In genomic region chr6:57089687-57090457, GRCh38 we compare ENCODE assay signal across 1 cellular context.
TF ChIP-seq lines count a peak whose summit lies in the region.

TSS of gene ZNF451 (plus strand) at chr6:57090188. CDS start at chr6:57090254, 66 bp downstream.

TF ChIP-seq in GM23338, 12 proteins besides CTCF, POLR2A, EP300 and RAD21 (continued from another document):
- TF ChIP-seq ZNF462 (CRISPR knock-in tag; IDR thresholded peaks at IDR 0.05) (no peak), ZNF114 (CRISPR knock-in tag; IDR thresholded peaks at IDR 0.05) (no peak), REST (IDR thresholded peaks at IDR 0.05; ENCODE audit: unreplicated experiment) (no peak), POLR2AphosphoS5 (IDR thresholded peaks at IDR 0.05; ENCODE audit: low read depth) (peak; percentile 85), EZH2 (IDR thresholded peaks at IDR 0.05; ENCODE audit: low read depth, unreplicated experiment) (no peak), STAT1 (IDR thresholded peaks at IDR 0.05; ENCODE audit: unreplicated experiment) (no peak)
